In the genomic region with DNA sequence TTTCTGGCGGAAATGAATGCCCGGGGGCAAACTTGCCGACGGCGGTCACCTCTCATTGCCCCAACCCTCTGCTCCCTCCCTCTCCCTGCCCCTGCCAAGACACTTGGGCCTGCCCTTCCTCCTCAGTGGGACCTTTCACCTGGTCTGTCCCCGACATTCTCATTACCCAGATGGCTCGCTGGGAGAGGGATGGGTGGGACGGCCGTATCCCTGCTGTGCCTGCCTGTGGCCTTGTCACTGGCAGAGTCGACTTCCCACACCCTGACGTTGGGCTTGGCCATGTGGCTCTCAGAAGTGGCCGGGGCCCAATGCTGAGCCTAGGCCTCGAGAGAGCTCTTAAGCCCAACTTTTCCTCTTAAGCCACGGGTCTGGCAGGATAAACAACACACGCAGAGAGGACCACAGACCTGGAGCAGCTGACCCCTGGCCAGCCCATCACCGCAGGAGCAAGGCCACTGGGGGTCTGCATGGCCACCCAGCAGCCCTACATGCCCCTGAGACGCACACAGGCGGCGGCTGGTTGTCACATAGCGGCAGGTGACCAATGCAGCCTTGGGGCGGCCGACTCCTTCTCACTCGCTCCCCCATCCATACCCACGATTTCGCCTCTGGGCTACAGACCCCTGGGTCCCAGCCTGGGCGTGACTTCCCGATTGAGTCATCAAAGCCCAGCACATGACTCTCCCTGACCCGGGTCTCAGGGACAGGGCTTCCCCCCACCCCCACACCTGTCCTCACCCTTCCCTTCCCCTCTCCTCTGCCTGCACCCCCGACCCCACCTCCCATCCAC, we compare ENCODE assay signal across 22 cellular contexts. TPM values are rescaled to one million over a fixed set of nuclear protein-coding genes. Genes with fewer than 3 reads are reported as not detected.
A peak's percentile ranks its signal among the peaks of the same experiment; 100 is the strongest.
DNase-seq lines count a peak whose midpoint lies in the region; ATAC-seq, FAIRE-seq and TF ChIP-seq lines count a peak whose summit lies in the region.
"Had no signal": no experiment of that assay in that cellular context is flagged by ENCODE, and none has a peak within 500 bp of the region (broad histone marks: within the 10 kb centered on the region; RNA-seq: fewer than 3 reads in every experiment).

No MANE protein-coding gene starts in this region.

- peaks cover 9% of the 10 kb centered on the region for H3K4me1 Mint-ChIP-seq in astrocyte (ENCODE audit: low read depth, unreplicated experiment)

- peak; percentile 15 for DNase-seq in D341Med (ENCODE audit: low spot score)
- DNase-seq in astrocyte (ENCODE audit: low read depth) = no peak
- DNase-seq in mesendoderm = peak; percentile 10
- no peak for DNase-seq in AG08395 (ENCODE audit: low spot score)
- no peak for DNase-seq in HuH-7.5 (ENCODE audit: low spot score)
- DNase-seq in G401 (ENCODE audit: low spot score) = no peak
- DNase-seq: CD4-positive, alpha-beta T cell; GF-D8; H9; HFFc6; IMR-90; NCI-H1105; NCI-H146; NCI-H2029; NCI-H2227 treated with DMSO at 0.1 percent for 48 hours; NCI-H510A; Peyer's patch; SW 1271 had no signal

- no peaks in the 10 kb centered on the region for H3K79me1 ChIP-seq in mesendoderm (ENCODE audit: low read length)

- H3K23ac ChIP-seq in mesendoderm (ENCODE audit: low read length) = no peak overlapping the region

- H3K4me3 ChIP-seq in BLaER1 = no peak overlapping the region
- no peak overlapping the region for H3K4me3 ChIP-seq in astrocyte (ENCODE audit: insufficient read depth, low read depth, low read length)
- no peak overlapping the region for H3K4me3 ChIP-seq in mesendoderm (ENCODE audit: low read length)
- H3K4me3 ChIP-seq: A549, Peyer's patch had no signal

- H3K27ac Mint-ChIP-seq in astrocyte (ENCODE audit: unreplicated experiment) = peak overlapping the region; percentile 47
- H3K27ac Mint-ChIP-seq: CD4-positive, alpha-beta T cell; HFFc6 had no signal

- no peak for ATAC-seq in HG03460 (IDR thresholded peaks at IDR 0.05; ENCODE audit: unreplicated experiment)
- ATAC-seq: A549 had no signal

- H3K36me3 ChIP-seq in BLaER1 (peaks cover 52% of the 10 kb centered on the region), astrocyte (ENCODE audit: insufficient read depth, low read length) (peaks cover 10% of the 10 kb centered on the region), mesendoderm (ENCODE audit: control insufficient read depth, insufficient read depth, low read length) (no peaks in the 10 kb centered on the region)

- H3K4me2 ChIP-seq in BLaER1 (peak overlapping the region; percentile 74; the same call in 1 of the 2 replicates), astrocyte (ENCODE audit: low read length) (no peak overlapping the region), mesendoderm (ENCODE audit: low read length) (no peak overlapping the region)
- H3K4me2 ChIP-seq: A549 had no signal

- peaks cover 41% of the 10 kb centered on the region for H3K36me3 Mint-ChIP-seq in astrocyte (ENCODE audit: low read depth, unreplicated experiment)

- H3K79me2 ChIP-seq in astrocyte (ENCODE audit: insufficient read depth, low read length) = no peaks in the 10 kb centered on the region
- H3K79me2 ChIP-seq in mesendoderm (ENCODE audit: control insufficient read depth, insufficient read depth, low read length) = no peaks in the 10 kb centered on the region

- peaks cover 34% of the 10 kb centered on the region for H3K9me3 ChIP-seq in BLaER1
- peaks cover 6% of the 10 kb centered on the region for H3K9me3 ChIP-seq in astrocyte (ENCODE audit: insufficient read depth, low read depth, low read length)

- WGBS in mesendoderm (ENCODE audit: extremely low coverage, insufficient coverage, low lambda C conversion rate) = no CpG with 5 or more reads among the region's 29 CpGs

- H3K9me3 Mint-ChIP-seq in astrocyte (ENCODE audit: unreplicated experiment) = peaks cover 8% of the 10 kb centered on the region
- H3K9me3 Mint-ChIP-seq: CD4-positive, alpha-beta T cell had no signal

- H3K4me1 ChIP-seq in BLaER1 (peaks cover 51% of the 10 kb centered on the region), astrocyte (ENCODE audit: insufficient read depth, low read length) (peaks cover 2% of the 10 kb centered on the region), mesendoderm (ENCODE audit: control insufficient read depth, low read depth, low read length) (no peaks in the 10 kb centered on the region)
- H3K4me1 ChIP-seq: A549 had no signal

- H2BK120ac ChIP-seq in mesendoderm (ENCODE audit: low read depth, low read length) = no peak overlapping the region

- no peak for FAIRE-seq in astrocyte (lab: Jason Lieb, UNC)
- FAIRE-seq: A549 had no signal

- H4K5ac ChIP-seq in mesendoderm (ENCODE audit: low read length) = no peak overlapping the region

- H4K20me1 ChIP-seq in BLaER1 (no peaks in the 10 kb centered on the region), astrocyte (ENCODE audit: insufficient read depth, low read length) (no peaks in the 10 kb centered on the region)

- H2AFZ ChIP-seq in astrocyte (ENCODE audit: low read depth, low read length) = no peak overlapping the region

- H2BK15ac ChIP-seq in mesendoderm (replicated peaks; ENCODE audit: low read depth) = no peak overlapping the region

- H2BK5ac ChIP-seq in mesendoderm (ENCODE audit: low read length) = no peak overlapping the region

- TF ChIP-seq CTCF in astrocyte (IDR thresholded peaks at IDR 0.05; ENCODE audit: insufficient read depth, low read depth, low read length) = no peak

- no peaks in the 10 kb centered on the region for H3K27me3 Mint-ChIP-seq in astrocyte (ENCODE audit: low read depth, unreplicated experiment)
- H3K27me3 Mint-ChIP-seq: CD4-positive, alpha-beta T cell had no signal

- in situ Hi-C loops in G401 (cut with HindIII; ENCODE audit: low sequenced_read_pairs) = no loop called here

- H4K8ac ChIP-seq in mesendoderm (ENCODE audit: low read depth, low read length) = no peak overlapping the region

- H3K4ac ChIP-seq in mesendoderm (ENCODE audit: low read depth, low read length) = no peak overlapping the region

- H3K27ac ChIP-seq in BLaER1 = no peak overlapping the region
- H3K27ac ChIP-seq in astrocyte (ENCODE audit: low read depth, low read length) = no peak overlapping the region
- H3K27ac ChIP-seq in mesendoderm (ENCODE audit: low read depth, low read length) = no peak overlapping the region
- H3K27ac ChIP-seq: A549, HL-60, Peyer's patch had no signal

- no peak overlapping the region for H3K56ac ChIP-seq in mesendoderm (ENCODE audit: low read length)

- H3K18ac ChIP-seq in mesendoderm (ENCODE audit: low read length) = no peak overlapping the region

- H2AK5ac ChIP-seq in mesendoderm (ENCODE audit: low read length) = no peak overlapping the region

- H3K4me3 Mint-ChIP-seq in astrocyte (ENCODE audit: unreplicated experiment) = no peak overlapping the region
- H3K4me3 Mint-ChIP-seq: CD4-positive, alpha-beta T cell; H9; HFFc6 had no signal

- H3K9ac ChIP-seq in BLaER1 = no peak overlapping the region
- no peak overlapping the region for H3K9ac ChIP-seq in astrocyte (ENCODE audit: low read length)
- no peak overlapping the region for H3K9ac ChIP-seq in mesendoderm (ENCODE audit: low read length)

- H3K27me3 ChIP-seq in BLaER1 (no peaks in the 10 kb centered on the region), astrocyte (ENCODE audit: insufficient read depth, low read length) (no peaks in the 10 kb centered on the region), mesendoderm (ENCODE audit: insufficient read depth, low read length, poor library complexity) (no peaks in the 10 kb centered on the region)
- H3K27me3 ChIP-seq: Peyer's patch had no signal

RNA-seq across cellular contexts. Expression of gene SLC29A4, which starts 40.1 kb away (rescaled TPM):
- total RNA-seq in astrocyte = 7.0 and 8.2 TPM in 2 replicates
- polyA plus RNA-seq in mesendoderm (2013, experiment 1 of 2) = 2.1 TPM
- polyA plus RNA-seq in mesendoderm (2013, experiment 2 of 2) = 2.0 TPM
- total RNA-seq in G401 (2014; rRNA removed; shearing (Covaris generic)) = 12.5 and 15.1 TPM in 2 replicates

Comparison
In these comparisons a context has a peak if more than half of its experiments do, and no peak if none do; other contexts are left out.
1. DNase-seq: peak in D341Med (single experiment) and mesendoderm (single experiment); none in astrocyte (single experiment), AG08395 (single experiment), HuH-7.5 (single experiment) and G401 (single experiment).